ENCODE assay signal across 7 cellular contexts in the genomic region with DNA sequence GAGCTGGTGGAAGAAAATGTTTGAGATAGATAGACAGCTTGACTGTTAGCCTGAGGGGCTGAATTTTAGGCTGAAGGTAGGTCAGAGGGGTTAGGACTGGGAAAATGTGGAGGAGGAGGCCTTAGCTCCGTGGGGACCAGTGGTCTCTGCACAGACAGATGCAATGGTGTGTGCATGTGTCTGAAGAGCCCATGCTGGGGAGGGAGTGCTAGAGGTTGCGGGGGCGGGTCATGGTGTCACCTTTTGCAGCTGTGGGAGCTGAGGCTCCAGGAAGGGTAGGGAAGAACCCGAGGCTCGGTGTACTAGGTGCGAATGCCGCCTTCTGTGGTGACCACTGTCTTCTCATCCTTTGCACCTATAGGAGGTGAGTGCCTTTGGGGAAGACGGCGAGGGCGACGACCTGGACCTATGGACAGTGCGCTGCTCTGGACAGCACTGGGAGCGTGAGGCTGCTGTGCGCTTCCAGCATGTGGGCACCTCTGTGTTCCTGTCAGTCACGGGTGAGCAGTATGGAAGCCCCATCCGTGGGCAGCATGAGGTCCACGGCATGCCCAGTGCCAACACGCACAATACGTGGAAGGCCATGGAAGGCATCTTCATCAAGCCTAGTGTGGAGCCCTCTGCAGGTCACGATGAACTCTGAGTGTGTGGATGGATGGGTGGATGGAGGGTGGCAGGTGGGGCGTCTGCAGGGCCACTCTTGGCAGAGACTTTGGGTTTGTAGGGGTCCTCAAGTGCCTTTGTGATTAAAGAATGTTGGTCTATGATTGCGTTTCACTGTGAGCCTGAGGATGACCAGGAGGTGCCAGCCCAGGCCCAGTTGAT. TPM values are rescaled to one million over a fixed set of nuclear protein-coding genes. Genes with fewer than 3 reads are reported as not detected.
DNase-seq lines count a peak whose midpoint lies in the region; ATAC-seq and TF ChIP-seq lines count a peak whose summit lies in the region.

No MANE protein-coding gene starts in this region.

- no peak for DNase-seq in GM12865 (ENCODE audit: low read depth)
- no peak for DNase-seq in MM.1S
- DNase-seq in chondrocyte (ENCODE audit: low spot score): no peak
- DNase-seq in osteocyte (ENCODE audit: extremely low spot score, unreplicated experiment): no peak
- no peak for DNase-seq in midbrain (lab: John Stamatoyannopoulos, UW)
- DNase-seq in cardiac septum (ENCODE audit: low spot score): no peak

- TF ChIP-seq CTCF in GM12865 (IDR thresholded peaks at IDR 0.05; ENCODE audit: insufficient read depth, low read depth, low read length, missing control alignments) (peak; percentile 26), MM.1S (IDR thresholded peaks at IDR 0.05; ENCODE audit: low read length) (peak; percentile 22), chondrocyte (IDR thresholded peaks at IDR 0.05) (no peak), osteocyte (IDR thresholded peaks at IDR 0.05) (no peak)

- H3K27ac ChIP-seq in MM.1S (ENCODE audit: low read length): no peak overlapping the region

- no peaks in the 10 kb centered on the region for H3K9me3 Mint-ChIP-seq in chondrocyte (ENCODE audit: low read depth)
- no peaks in the 10 kb centered on the region for H3K9me3 Mint-ChIP-seq in osteocyte (ENCODE audit: unreplicated experiment)

- peak overlapping the region; percentile 81 for H3K4me2 ChIP-seq in MM.1S (ENCODE audit: low read depth, low read length)

- no peaks in the 10 kb centered on the region for H4K20me1 ChIP-seq in MM.1S (ENCODE audit: insufficient read depth, low read length)

- intact Hi-C loops in cardiac septum (cut with DNase I): no loop called here

- H3K27ac Mint-ChIP-seq in chondrocyte (ENCODE audit: unreplicated experiment) (no peak overlapping the region), osteocyte (ENCODE audit: unreplicated experiment) (peak overlapping the region; percentile 64)

- H3K4me1 Mint-ChIP-seq in chondrocyte (ENCODE audit: low read depth): peaks cover 29% of the 10 kb centered on the region
- peaks cover 20% of the 10 kb centered on the region for H3K4me1 Mint-ChIP-seq in osteocyte (ENCODE audit: unreplicated experiment)

- no peaks in the 10 kb centered on the region for H3K27me3 ChIP-seq in MM.1S (replicated peaks; ENCODE audit: insufficient read depth, low read length)

- H3K27me3 Mint-ChIP-seq in chondrocyte (ENCODE audit: low read depth): no peaks in the 10 kb centered on the region
- H3K27me3 Mint-ChIP-seq in osteocyte (ENCODE audit: unreplicated experiment): no peaks in the 10 kb centered on the region

- H3K79me2 ChIP-seq in MM.1S (ENCODE audit: low read length): peaks cover 13% of the 10 kb centered on the region

- H3K4me3 Mint-ChIP-seq in chondrocyte (ENCODE audit: unreplicated experiment) (peak overlapping the region; percentile 87), osteocyte (ENCODE audit: unreplicated experiment) (peak overlapping the region; percentile 86)

- no peak overlapping the region for H2AFZ ChIP-seq in MM.1S (ENCODE audit: low read length)

- H3K36me3 Mint-ChIP-seq in chondrocyte (ENCODE audit: low read depth): peaks cover 4% of the 10 kb centered on the region
- peaks cover 3% of the 10 kb centered on the region for H3K36me3 Mint-ChIP-seq in osteocyte (ENCODE audit: unreplicated experiment)

- H3K4me1 ChIP-seq in MM.1S (ENCODE audit: low read length): no peaks in the 10 kb centered on the region

- H3K4me3 ChIP-seq in GM12865 (ENCODE audit: low read depth, low read length) (peak overlapping the region; percentile 97), MM.1S (ENCODE audit: low read length) (peak overlapping the region; percentile 78)

- peak overlapping the region; percentile 79; the same call in 1 of the 2 replicates for H3K9ac ChIP-seq in MM.1S (ENCODE audit: low read length)

- no peak for ATAC-seq in GM21367 (IDR thresholded peaks at IDR 0.05; ENCODE audit: unreplicated experiment)

- no peaks in the 10 kb centered on the region for H3K9me3 ChIP-seq in MM.1S (replicated peaks; ENCODE audit: insufficient read depth, low read length)

- H3F3A ChIP-seq in MM.1S (ENCODE audit: insufficient read depth, low read length): peaks cover 8% of the 10 kb centered on the region; the same call in 1 of the 2 replicates

- no peaks in the 10 kb centered on the region for H3K9me2 ChIP-seq in MM.1S (replicated peaks; ENCODE audit: insufficient read depth, low read length)

- H3K36me3 ChIP-seq in MM.1S (replicated peaks; ENCODE audit: insufficient read depth, low read length): no peaks in the 10 kb centered on the region

RNA-seq across cellular contexts. Expression of gene SDF2L1, which starts 1.6 kb away (rescaled TPM):
- 21.2 to 28.4 TPM (median 26.0 TPM) in 3 replicates for total RNA-seq in chondrocyte
- total RNA-seq in osteocyte: 20.7 and 23.2 TPM in 2 replicates
- total RNA-seq in cardiac septum: 33.3 TPM

RNA-seq across cellular contexts. Expression of gene CCDC116, which starts 11.2 kb away (rescaled TPM):
- total RNA-seq in chondrocyte (0.44 to 0.85 TPM (median 0.47 TPM) in 3 replicates), osteocyte (0.59 and 0.78 TPM in 2 replicates), cardiac septum (0.43 TPM)

RNA-seq across cellular contexts. Expression of gene YDJC, which starts 13.9 kb away (rescaled TPM):
- total RNA-seq in chondrocyte (13.3 to 14.6 TPM (median 14.6 TPM) in 3 replicates), osteocyte (15.7 and 15.9 TPM in 2 replicates), cardiac septum (5.9 TPM)

RNA-seq across cellular contexts. Expression of gene PPIL2, which starts 22.1 kb away (rescaled TPM):
- 36.0 to 46.6 TPM (median 36.8 TPM) in 3 replicates for total RNA-seq in chondrocyte
- total RNA-seq in osteocyte: 44.5 and 49.5 TPM in 2 replicates
- total RNA-seq in cardiac septum: 25.9 TPM

Comparison
In these comparisons a context has a peak if more than half of its experiments do, and no peak if none do; other contexts are left out.
1. CTCF ChIP-seq: peak in GM12865 (single experiment) and MM.1S (single experiment); none in chondrocyte (single experiment) and osteocyte (single experiment).